In genomic region chr3:185928532-185928931, GRCh38 we compare ENCODE assay signal across 8 cellular contexts. TPM values are rescaled to one million over a fixed set of nuclear protein-coding genes. Genes with fewer than 3 reads are reported as not detected.
A peak's percentile ranks its signal among the peaks of the same experiment; 100 is the strongest.
DNase-seq lines count a peak whose midpoint lies in the region; ATAC-seq and TF ChIP-seq lines count a peak whose summit lies in the region.
"Had no signal": no experiment of that assay in that cellular context is flagged by ENCODE, and none has a peak within 500 bp of the region (broad histone marks: within the 10 kb centered on the region; RNA-seq: fewer than 3 reads in every experiment).

No MANE protein-coding gene starts in this region.

- peak; percentile 39 for ATAC-seq in GM21447 (IDR thresholded peaks at IDR 0.05; ENCODE audit: unreplicated experiment)

- H2AFZ ChIP-seq in OCI-LY3 (ENCODE audit: low read depth, low read length) = no peak overlapping the region
- H2AFZ ChIP-seq in trophoblast cell (ENCODE audit: insufficient read depth, low read length, poor library complexity) = no peak overlapping the region

- H3K18ac ChIP-seq in trophoblast cell (ENCODE audit: low read length) = no peak overlapping the region

- no peak overlapping the region for H2BK12ac ChIP-seq in trophoblast cell (ENCODE audit: low read length)

- no peaks in the 10 kb centered on the region for H3K27me3 ChIP-seq in OCI-LY3 (ENCODE audit: low read depth, low read length)
- H3K27me3 ChIP-seq in effector memory CD4-positive, alpha-beta T cell (replicated peaks; ENCODE audit: control insufficient read depth, insufficient read depth, low read length, poor library complexity, severe bottlenecking) = no peaks in the 10 kb centered on the region
- no peaks in the 10 kb centered on the region for H3K27me3 ChIP-seq in trophoblast cell (ENCODE audit: insufficient read depth, low read length)

- H3K36me3 ChIP-seq in OCI-LY3 (replicated peaks; ENCODE audit: low read depth, low read length) (peaks cover 71% of the 10 kb centered on the region), trophoblast cell (ENCODE audit: control insufficient read depth in 1 of 2, insufficient read depth in 2 of 2, low read length in 2 of 2) (peaks cover 9 to 19% of the 10 kb centered on the region in 2 experiments)
- peaks cover 51% of the 10 kb centered on the region for H3K36me3 ChIP-seq in effector memory CD4-positive, alpha-beta T cell (ENCODE audit: control insufficient read depth, insufficient read depth, low read length)

- H3K79me2 ChIP-seq in OCI-LY3 (ENCODE audit: low read length) (peaks cover 100% of the 10 kb centered on the region), trophoblast cell (ENCODE audit: control insufficient read depth, insufficient read depth, low read length, poor library complexity) (peaks cover 10% of the 10 kb centered on the region)

- no peaks in the 10 kb centered on the region for H3K79me1 ChIP-seq in trophoblast cell (ENCODE audit: low read length)

- peak overlapping the region; percentile 90 for H3K4ac ChIP-seq in trophoblast cell (ENCODE audit: low read depth, low read length)

- H4K8ac ChIP-seq in trophoblast cell (ENCODE audit: low read depth, low read length) = no peak overlapping the region

- H3K4me2 ChIP-seq in OCI-LY3 (ENCODE audit: low read length) = peak overlapping the region; percentile 92
- H3K4me2 ChIP-seq in trophoblast cell (ENCODE audit: low read length) = no peak overlapping the region

- TF ChIP-seq CTCF in OCI-LY3 (IDR thresholded peaks at IDR 0.05; ENCODE audit: low read depth, low read length) = no peak

- H3K27ac ChIP-seq in OCI-LY3 (ENCODE audit: low read length) (peak overlapping the region; percentile 58), trophoblast cell (ENCODE audit: low read depth, low read length) (no peak overlapping the region)
- peak overlapping the region; percentile 45 for H3K27ac ChIP-seq in effector memory CD4-positive, alpha-beta T cell (ENCODE audit: insufficient read depth, low read length, poor library complexity, severe bottlenecking)

- H4K20me1 ChIP-seq in OCI-LY3 (ENCODE audit: insufficient read depth, low read length) = peaks cover 100% of the 10 kb centered on the region

- H2BK120ac ChIP-seq in trophoblast cell (ENCODE audit: insufficient read depth, low read length, poor library complexity) = no peak overlapping the region

- no peak overlapping the region for H2AK5ac ChIP-seq in trophoblast cell (ENCODE audit: low read length)

- H2BK5ac ChIP-seq in trophoblast cell (ENCODE audit: low read depth, low read length, poor library complexity) = no peak overlapping the region

- H3K4me3 ChIP-seq in OCI-LY3 (ENCODE audit: low read length) = peak overlapping the region; percentile 45
- peak overlapping the region; percentile 15 for H3K4me3 ChIP-seq in effector memory CD4-positive, alpha-beta T cell (ENCODE audit: insufficient read depth, low read depth, low read length, poor library complexity, severe bottlenecking)
- H3K4me3 ChIP-seq in trophoblast cell (ENCODE audit: low read depth, low read length) = no peak overlapping the region

- no peak overlapping the region for H3K23ac ChIP-seq in trophoblast cell (ENCODE audit: low read length)

- no peak overlapping the region for H3K9ac ChIP-seq in OCI-LY3 (ENCODE audit: low read length)
- no peak overlapping the region for H3K9ac ChIP-seq in trophoblast cell (ENCODE audit: low read length)

- no peak overlapping the region for H3K14ac ChIP-seq in trophoblast cell (ENCODE audit: low read length)

- no CpG with 5 or more reads among the region's 1 CpG for WGBS in trophoblast cell (ENCODE audit: extremely low coverage, insufficient coverage, insufficient read length)

- no peak overlapping the region for H4K12ac ChIP-seq in trophoblast cell (ENCODE audit: low read depth, low read length)

- H3K4me1 ChIP-seq in OCI-LY3 (ENCODE audit: low read length) (peaks cover 66% of the 10 kb centered on the region), trophoblast cell (ENCODE audit: control insufficient read depth in 1 of 2, insufficient read depth in 2 of 2, low read length in 2 of 2) (peaks cover 2 to 6% of the 10 kb centered on the region in 2 experiments)
- peaks cover 53% of the 10 kb centered on the region for H3K4me1 ChIP-seq in effector memory CD4-positive, alpha-beta T cell (ENCODE audit: control insufficient read depth, insufficient read depth, low read length, poor library complexity, severe bottlenecking)

- H3K9me3 ChIP-seq in OCI-LY3 (ENCODE audit: insufficient read depth, low read length) = no peaks in the 10 kb centered on the region
- H3K9me3 ChIP-seq in effector memory CD4-positive, alpha-beta T cell (ENCODE audit: control insufficient read depth, low read length) = no peaks in the 10 kb centered on the region
- no peaks in the 10 kb centered on the region for H3K9me3 ChIP-seq in trophoblast cell (ENCODE audit: insufficient read depth, low read depth, low read length)

- no peak overlapping the region for H4K91ac ChIP-seq in trophoblast cell (ENCODE audit: low read depth, low read length)

- DNase-seq in effector memory CD4-positive, alpha-beta T cell = no peak
- DNase-seq in trophoblast cell (no peak), NCI-H1694 (lab: John Stamatoyannopoulos, UW) (no peak), NCI-H1436 (lab: John Stamatoyannopoulos, UW) (no peak), NCI-H226 (no peak)
- DNase-seq: NCI-H82 had no signal

RNA-seq across cellular contexts. Expression of gene TRA2B, which starts 9.3 kb away (rescaled TPM):
- 183 and 193 TPM in 2 replicates for polyA plus RNA-seq in trophoblast cell (2013)
